In genomic region chr10:60101821-60102220, GRCh38 we compare ENCODE assay signal across 23 cellular contexts.
"Had no signal": no experiment of that assay in that cellular context is flagged by ENCODE, and none has a peak within 500 bp of the region (broad histone marks: within the 10 kb centered on the region; RNA-seq: fewer than 3 reads in every experiment).

No MANE protein-coding gene starts in this region.

- H3K36me3 ChIP-seq: left lung, thyroid gland had no signal

- DNase-seq: activated CD4-positive, alpha-beta memory T cell treated with anti-CD3 and anti-CD28 coated beads, Interleukin-2, amount 10 ng/mL, durations not matched to agents 7 days and 5 days; activated CD4-positive, alpha-beta T cell treated with anti-CD3 and anti-CD28 coated beads for 48 hours; activated CD4-positive, CD25-positive, alpha-beta regulatory T cell; activated naive CD4-positive, alpha-beta T cell; activated naive CD8-positive, alpha-beta T cell treated with anti-CD3 and anti-CD28 coated beads for 36 hours; activated T-cell treated with anti-CD3 and anti-CD28 coated beads, Interleukin-2, amount 50 U/mL, for 1 hour; amygdala; dorsolateral prefrontal cortex; erythroblast; hypothalamus; islet precursor cell; left lung; midbrain; stimulated activated CD4-positive, alpha-beta T cell treated with anti-CD3 and anti-CD28 coated beads, Interleukin-12 subunit alpha, Interleukin-12 subunit beta, amount 100 ng/mL, for 4 hours; stimulated activated CD4-positive, alpha-beta T cell treated with anti-CD3 and anti-CD28 coated beads, Interleukin-1b, Interleukin-23, amount 100 ng/mL, for 48 hours; stimulated activated CD8-positive, alpha-beta memory T cell treated with anti-CD3 and anti-CD28 coated beads, Interleukin-4, amount 100 ng/mL, for 48 hours; stimulated activated naive CD4-positive, alpha-beta T cell; T-helper 9 cell; thyroid gland had no signal

- H3K4me3 ChIP-seq: cardiac muscle cell, dorsolateral prefrontal cortex, left lung, thyroid gland had no signal

- H3K27ac Mint-ChIP-seq: activated CD4-positive, alpha-beta memory T cell treated with anti-CD3 and anti-CD28 coated beads, Interleukin-2, amount 10 ng/mL, durations not matched to agents 7 days and 5 days; activated naive CD8-positive, alpha-beta T cell treated with anti-CD3 and anti-CD28 coated beads for 36 hours; activated T-helper 17 cell treated with anti-CD3 and anti-CD28 coated beads, Interleukin-2, amount 50 U/mL, for 72 hours; progenitor cell of endocrine pancreas had no signal

- H3K9me3 Mint-ChIP-seq: activated CD4-positive, alpha-beta memory T cell treated with anti-CD3 and anti-CD28 coated beads, Interleukin-2, amount 10 ng/mL, durations not matched to agents 7 days and 5 days; activated naive CD8-positive, alpha-beta T cell treated with anti-CD3 and anti-CD28 coated beads for 36 hours; activated T-helper 17 cell treated with anti-CD3 and anti-CD28 coated beads, Interleukin-2, amount 50 U/mL, for 72 hours; neural crest cell had no signal

- H3K4me1 ChIP-seq: left lung had no signal

- H3K4me1 Mint-ChIP-seq: activated CD4-positive, alpha-beta memory T cell treated with anti-CD3 and anti-CD28 coated beads, Interleukin-2, amount 10 ng/mL, durations not matched to agents 7 days and 5 days; activated naive CD8-positive, alpha-beta T cell treated with anti-CD3 and anti-CD28 coated beads for 36 hours; activated T-helper 17 cell treated with anti-CD3 and anti-CD28 coated beads, Interleukin-2, amount 50 U/mL, for 72 hours; neural crest cell had no signal

- H3K27ac ChIP-seq: cardiac muscle cell, left lung, thyroid gland had no signal

- ATAC-seq: activated T-helper 17 cell treated with anti-CD3 and anti-CD28 coated beads, Interleukin-2, amount 50 U/mL, for 72 hours; left lung had no signal

- H3K4me3 Mint-ChIP-seq: activated CD4-positive, alpha-beta memory T cell treated with anti-CD3 and anti-CD28 coated beads, Interleukin-2, amount 10 ng/mL, durations not matched to agents 7 days and 5 days; activated naive CD8-positive, alpha-beta T cell treated with anti-CD3 and anti-CD28 coated beads for 36 hours; activated T-helper 17 cell treated with anti-CD3 and anti-CD28 coated beads, Interleukin-2, amount 50 U/mL, for 72 hours; neural crest cell had no signal

- H3K36me3 Mint-ChIP-seq: activated naive CD8-positive, alpha-beta T cell treated with anti-CD3 and anti-CD28 coated beads for 36 hours had no signal

- H3K27me3 ChIP-seq: cardiac muscle cell, dorsolateral prefrontal cortex, left lung, thyroid gland had no signal

- H3K27me3 Mint-ChIP-seq: activated CD4-positive, alpha-beta memory T cell treated with anti-CD3 and anti-CD28 coated beads, Interleukin-2, amount 10 ng/mL, durations not matched to agents 7 days and 5 days; activated T-helper 17 cell treated with anti-CD3 and anti-CD28 coated beads, Interleukin-2, amount 50 U/mL, for 72 hours; progenitor cell of endocrine pancreas had no signal

- H3K9me3 ChIP-seq: left lung, thyroid gland had no signal
